9 cellular contexts compared by ENCODE assay signal in genomic region chr16:67431805-67432476, GRCh38. TPM values are rescaled to one million over a fixed set of nuclear protein-coding genes. Genes with fewer than 3 reads are reported as not detected.
DNase-seq lines count a peak whose midpoint lies in the region; ATAC-seq, FAIRE-seq and TF ChIP-seq lines count a peak whose summit lies in the region.
"Had no signal": no experiment of that assay in that cellular context is flagged by ENCODE, and none has a peak within 500 bp of the region (broad histone marks: within the 10 kb centered on the region; RNA-seq: fewer than 3 reads in every experiment).

No MANE protein-coding gene starts in this region.

- peaks cover 67% of the 10 kb centered on the region for H3K4me1 Mint-ChIP-seq in nephron progenitor cell

- DNase-seq in HuH-7 (ENCODE audit: low spot score) (peak; percentile 46), bronchial epithelial cell (ENCODE audit: low read depth) (no peak), nephron progenitor cell (peak; percentile 59), globus pallidus (ENCODE audit: low spot score) (no peak), NAMALWA (ENCODE audit: low spot score) (no peak), foreskin keratinocyte (no peak)
- DNase-seq: NCI-H1694 had no signal

- peaks cover 32 to 91% (median 69%) of the 10 kb centered on the region in 11 experiments for H4K20me1 ChIP-seq in BLaER1 treated with 17β-estradiol and CSF1 and Interleukin-3, amounts not matched to agents 10 nM and 100 nM

- ATAC-seq in foreskin keratinocyte (no peak), GM19463 (IDR thresholded peaks at IDR 0.05; ENCODE audit: unreplicated experiment) (no peak)

- H3K27me3 Mint-ChIP-seq in nephron progenitor cell (ENCODE audit: low read depth, poor library complexity), result peaks cover 51% of the 10 kb centered on the region

- peaks cover 8% of the 10 kb centered on the region for H3K36me3 Mint-ChIP-seq in nephron progenitor cell (ENCODE audit: low read depth)

- peaks cover 17 to 59% (median 37%) of the 10 kb centered on the region in 10 experiments for H3K4me1 ChIP-seq in BLaER1 treated with 17β-estradiol and CSF1 and Interleukin-3, amounts not matched to agents 10 nM and 100 nM
- H3K4me1 ChIP-seq in foreskin keratinocyte, result no peaks in the 10 kb centered on the region

- no peaks in the 10 kb centered on the region for H3K9me3 ChIP-seq in BLaER1 treated with 17β-estradiol and CSF1 and Interleukin-3, amounts not matched to agents 10 nM and 100 nM (replicated peaks in 1 of 11)

- H3K9ac ChIP-seq in BLaER1 treated with 17β-estradiol and CSF1 and Interleukin-3, amounts not matched to agents 10 nM and 100 nM, result peak overlapping the region in 3 of 11 experiments; percentile 21 to 43 (median 39); a peak in 2 of 22 replicates

- H3K36me3 ChIP-seq in BLaER1 treated with 17β-estradiol and CSF1 and Interleukin-3, amounts not matched to agents 10 nM and 100 nM, result peaks cover 6 to 19% (median 12%) of the 10 kb centered on the region in 11 experiments; a peak in 21 of 22 replicates
- H3K36me3 ChIP-seq in bronchial epithelial cell (ENCODE audit: control insufficient read depth, insufficient read depth, low read length), result peaks cover 1% of the 10 kb centered on the region

- no peak overlapping the region for H3K27ac ChIP-seq in BLaER1 treated with 17β-estradiol and CSF1 and Interleukin-3, amounts not matched to agents 10 nM and 100 nM
- no peak overlapping the region for H3K27ac ChIP-seq in foreskin keratinocyte

- TF ChIP-seq CTCF in bronchial epithelial cell (IDR thresholded peaks at IDR 0.05; ENCODE audit: insufficient read depth, low read length, severe bottlenecking), result no peak
- TF ChIP-seq CTCF in nephron progenitor cell (IDR thresholded peaks at IDR 0.05), result no peak
- TF ChIP-seq CTCF in foreskin keratinocyte (conservative IDR thresholded peaks at IDR 0.05), result no peak

- peaks cover 59 to 78% (median 67%) of the 10 kb centered on the region in 11 experiments for H3K27me3 ChIP-seq in BLaER1 treated with 17β-estradiol and CSF1 and Interleukin-3, amounts not matched to agents 10 nM and 100 nM
- no peaks in the 10 kb centered on the region for H3K27me3 ChIP-seq in bronchial epithelial cell (ENCODE audit: control insufficient read depth, insufficient read depth, low read length)
- peaks cover 26% of the 10 kb centered on the region for H3K27me3 ChIP-seq in foreskin keratinocyte

- H3K4me2 ChIP-seq in BLaER1 treated with 17β-estradiol and CSF1 and Interleukin-3, amounts not matched to agents 10 nM and 100 nM, result peak overlapping the region; percentile 69 to 96 (median 82); a peak in 20 of 22 replicates

- H3K4me3 Mint-ChIP-seq in nephron progenitor cell, result peak overlapping the region; percentile 83

- H3K9me3 Mint-ChIP-seq in nephron progenitor cell, result no peaks in the 10 kb centered on the region

- no peak for FAIRE-seq in bronchial epithelial cell (lab: Jason Lieb, UNC)

- peak overlapping the region; percentile 96 for H3K27ac Mint-ChIP-seq in nephron progenitor cell

- H3K4me3 ChIP-seq in BLaER1 treated with 17β-estradiol and CSF1 and Interleukin-3, amounts not matched to agents 10 nM and 100 nM, result peak overlapping the region in 7 of 10 experiments; percentile 40 to 66 (median 51); a peak in 10 of 20 replicates
- H3K4me3 ChIP-seq in bronchial epithelial cell (ENCODE audit: low read depth, low read length), result peak overlapping the region; percentile 45

RNA-seq across cellular contexts. Expression of gene HSD11B2, which starts 1.0 kb away (rescaled TPM):
- total RNA-seq in bronchial epithelial cell (2.1 and 2.3 TPM in 2 replicates), foreskin keratinocyte (0.78 and 1.1 TPM in 2 replicates)
- 1.3 and 1.5 TPM in 2 replicates for polyA plus RNA-seq in foreskin keratinocyte

RNA-seq across cellular contexts. Expression of gene ZDHHC1, which starts 15.7 kb away (rescaled TPM):
- total RNA-seq in bronchial epithelial cell (1.8 and 4.1 TPM in 2 replicates), foreskin keratinocyte (3.3 and 3.6 TPM in 2 replicates)
- 3.2 and 3.9 TPM in 2 replicates for polyA plus RNA-seq in foreskin keratinocyte

RNA-seq across cellular contexts. Expression of gene TPPP3, which starts 38.6 kb away (rescaled TPM):
- total RNA-seq in bronchial epithelial cell (0.13 TPM in 1 of 2 replicates, not detected in the other), foreskin keratinocyte (0.07 TPM in 1 of 2 replicates, not detected in the other)
- 0.07 and 0.09 TPM in 2 replicates for polyA plus RNA-seq in foreskin keratinocyte

RNA-seq across cellular contexts. Expression of gene ATP6V0D1, which starts 49.0 kb away (rescaled TPM):
- 78.2 and 79.4 TPM in 2 replicates for total RNA-seq in bronchial epithelial cell
- total RNA-seq in foreskin keratinocyte, result 97.7 and 102 TPM in 2 replicates
- polyA plus RNA-seq in foreskin keratinocyte, result 114 and 119 TPM in 2 replicates

RNA-seq across cellular contexts. Expression of gene AGRP, which starts 51.4 kb away (rescaled TPM):
- not detected in 2 replicates for total RNA-seq in bronchial epithelial cell
- not detected in 2 replicates for total RNA-seq in foreskin keratinocyte
- not detected in 2 replicates for polyA plus RNA-seq in foreskin keratinocyte

Comparison
In these comparisons a context has a peak if more than half of its experiments do, and no peak if none do; other contexts are left out.
1. DNase-seq: peak in HuH-7 (single experiment) and nephron progenitor cell (single experiment); none in bronchial epithelial cell (single experiment), globus pallidus (single experiment), NAMALWA (single experiment) and foreskin keratinocyte (0 of 2).